Comparison of ENCODE assay signal across 1 cellular context in the genomic region with DNA sequence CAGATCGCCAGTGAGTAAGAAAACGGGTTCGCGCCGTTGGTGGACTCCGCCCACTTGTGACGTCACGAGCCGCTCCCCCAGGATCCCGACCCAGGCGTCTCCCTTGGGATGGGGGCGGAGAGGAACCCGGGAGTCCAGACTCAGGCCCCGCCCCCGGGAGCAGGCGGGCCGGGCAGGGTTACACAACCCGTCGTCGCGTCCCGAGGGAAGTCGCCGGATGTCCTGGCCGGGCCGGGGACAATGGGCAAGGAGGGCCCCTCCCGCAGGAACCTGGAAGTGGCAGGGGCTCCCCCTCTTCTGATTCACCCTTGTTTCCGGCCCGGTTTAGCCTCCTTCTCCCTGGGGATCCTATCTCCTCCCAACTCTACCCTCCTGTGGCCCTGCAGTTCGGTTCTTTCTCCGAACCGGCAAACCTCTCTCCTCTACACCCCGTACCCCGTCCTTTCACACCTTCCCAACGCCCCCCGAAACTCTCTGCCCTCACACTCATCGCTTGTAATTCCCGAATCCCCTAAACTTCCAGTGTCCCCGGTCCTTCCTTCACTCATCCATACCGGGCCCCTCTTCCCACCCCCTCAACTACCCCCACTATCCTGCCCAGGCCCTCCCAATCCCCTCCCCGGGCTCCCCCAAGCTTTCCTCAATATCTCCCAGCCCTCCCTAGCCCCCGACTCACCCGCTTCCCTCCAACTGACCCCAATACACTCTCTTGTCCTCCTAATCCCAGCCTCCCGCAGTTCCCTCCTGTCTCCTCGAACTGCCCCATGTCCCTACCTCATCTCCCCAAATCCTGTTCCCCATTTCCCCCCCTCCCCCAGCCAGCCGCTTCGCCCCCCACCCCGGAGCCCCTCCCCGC.
TF ChIP-seq lines count a peak whose summit lies in the region.

No MANE protein-coding gene starts in this region.

TF ChIP-seq in K562, 482 proteins besides CTCF, POLR2A, EP300 and RAD21 (continued from another document and continues in another):
- TF ChIP-seq, protein P1, sequence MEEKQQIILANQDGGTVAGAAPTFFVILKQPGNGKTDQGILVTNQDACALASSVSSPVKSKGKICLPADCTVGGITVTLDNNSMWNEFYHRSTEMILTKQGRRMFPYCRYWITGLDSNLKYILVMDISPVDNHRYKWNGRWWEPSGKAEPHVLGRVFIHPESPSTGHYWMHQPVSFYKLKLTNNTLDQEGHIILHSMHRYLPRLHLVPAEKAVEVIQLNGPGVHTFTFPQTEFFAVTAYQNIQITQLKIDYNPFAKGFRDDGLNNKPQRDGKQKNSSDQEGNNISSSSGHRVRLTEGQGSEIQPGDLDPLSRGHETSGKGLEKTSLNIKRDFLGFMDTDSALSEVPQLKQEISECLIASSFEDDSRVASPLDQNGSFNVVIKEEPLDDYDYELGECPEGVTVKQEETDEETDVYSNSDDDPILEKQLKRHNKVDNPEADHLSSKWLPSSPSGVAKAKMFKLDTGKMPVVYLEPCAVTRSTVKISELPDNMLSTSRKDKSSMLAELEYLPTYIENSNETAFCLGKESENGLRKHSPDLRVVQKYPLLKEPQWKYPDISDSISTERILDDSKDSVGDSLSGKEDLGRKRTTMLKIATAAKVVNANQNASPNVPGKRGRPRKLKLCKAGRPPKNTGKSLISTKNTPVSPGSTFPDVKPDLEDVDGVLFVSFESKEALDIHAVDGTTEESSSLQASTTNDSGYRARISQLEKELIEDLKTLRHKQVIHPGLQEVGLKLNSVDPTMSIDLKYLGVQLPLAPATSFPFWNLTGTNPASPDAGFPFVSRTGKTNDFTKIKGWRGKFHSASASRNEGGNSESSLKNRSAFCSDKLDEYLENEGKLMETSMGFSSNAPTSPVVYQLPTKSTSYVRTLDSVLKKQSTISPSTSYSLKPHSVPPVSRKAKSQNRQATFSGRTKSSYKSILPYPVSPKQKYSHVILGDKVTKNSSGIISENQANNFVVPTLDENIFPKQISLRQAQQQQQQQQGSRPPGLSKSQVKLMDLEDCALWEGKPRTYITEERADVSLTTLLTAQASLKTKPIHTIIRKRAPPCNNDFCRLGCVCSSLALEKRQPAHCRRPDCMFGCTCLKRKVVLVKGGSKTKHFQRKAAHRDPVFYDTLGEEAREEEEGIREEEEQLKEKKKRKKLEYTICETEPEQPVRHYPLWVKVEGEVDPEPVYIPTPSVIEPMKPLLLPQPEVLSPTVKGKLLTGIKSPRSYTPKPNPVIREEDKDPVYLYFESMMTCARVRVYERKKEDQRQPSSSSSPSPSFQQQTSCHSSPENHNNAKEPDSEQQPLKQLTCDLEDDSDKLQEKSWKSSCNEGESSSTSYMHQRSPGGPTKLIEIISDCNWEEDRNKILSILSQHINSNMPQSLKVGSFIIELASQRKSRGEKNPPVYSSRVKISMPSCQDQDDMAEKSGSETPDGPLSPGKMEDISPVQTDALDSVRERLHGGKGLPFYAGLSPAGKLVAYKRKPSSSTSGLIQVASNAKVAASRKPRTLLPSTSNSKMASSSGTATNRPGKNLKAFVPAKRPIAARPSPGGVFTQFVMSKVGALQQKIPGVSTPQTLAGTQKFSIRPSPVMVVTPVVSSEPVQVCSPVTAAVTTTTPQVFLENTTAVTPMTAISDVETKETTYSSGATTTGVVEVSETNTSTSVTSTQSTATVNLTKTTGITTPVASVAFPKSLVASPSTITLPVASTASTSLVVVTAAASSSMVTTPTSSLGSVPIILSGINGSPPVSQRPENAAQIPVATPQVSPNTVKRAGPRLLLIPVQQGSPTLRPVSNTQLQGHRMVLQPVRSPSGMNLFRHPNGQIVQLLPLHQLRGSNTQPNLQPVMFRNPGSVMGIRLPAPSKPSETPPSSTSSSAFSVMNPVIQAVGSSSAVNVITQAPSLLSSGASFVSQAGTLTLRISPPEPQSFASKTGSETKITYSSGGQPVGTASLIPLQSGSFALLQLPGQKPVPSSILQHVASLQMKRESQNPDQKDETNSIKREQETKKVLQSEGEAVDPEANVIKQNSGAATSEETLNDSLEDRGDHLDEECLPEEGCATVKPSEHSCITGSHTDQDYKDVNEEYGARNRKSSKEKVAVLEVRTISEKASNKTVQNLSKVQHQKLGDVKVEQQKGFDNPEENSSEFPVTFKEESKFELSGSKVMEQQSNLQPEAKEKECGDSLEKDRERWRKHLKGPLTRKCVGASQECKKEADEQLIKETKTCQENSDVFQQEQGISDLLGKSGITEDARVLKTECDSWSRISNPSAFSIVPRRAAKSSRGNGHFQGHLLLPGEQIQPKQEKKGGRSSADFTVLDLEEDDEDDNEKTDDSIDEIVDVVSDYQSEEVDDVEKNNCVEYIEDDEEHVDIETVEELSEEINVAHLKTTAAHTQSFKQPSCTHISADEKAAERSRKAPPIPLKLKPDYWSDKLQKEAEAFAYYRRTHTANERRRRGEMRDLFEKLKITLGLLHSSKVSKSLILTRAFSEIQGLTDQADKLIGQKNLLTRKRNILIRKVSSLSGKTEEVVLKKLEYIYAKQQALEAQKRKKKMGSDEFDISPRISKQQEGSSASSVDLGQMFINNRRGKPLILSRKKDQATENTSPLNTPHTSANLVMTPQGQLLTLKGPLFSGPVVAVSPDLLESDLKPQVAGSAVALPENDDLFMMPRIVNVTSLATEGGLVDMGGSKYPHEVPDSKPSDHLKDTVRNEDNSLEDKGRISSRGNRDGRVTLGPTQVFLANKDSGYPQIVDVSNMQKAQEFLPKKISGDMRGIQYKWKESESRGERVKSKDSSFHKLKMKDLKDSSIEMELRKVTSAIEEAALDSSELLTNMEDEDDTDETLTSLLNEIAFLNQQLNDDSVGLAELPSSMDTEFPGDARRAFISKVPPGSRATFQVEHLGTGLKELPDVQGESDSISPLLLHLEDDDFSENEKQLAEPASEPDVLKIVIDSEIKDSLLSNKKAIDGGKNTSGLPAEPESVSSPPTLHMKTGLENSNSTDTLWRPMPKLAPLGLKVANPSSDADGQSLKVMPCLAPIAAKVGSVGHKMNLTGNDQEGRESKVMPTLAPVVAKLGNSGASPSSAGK (IDR thresholded peaks at IDR 0.05) = no peak
- TF ChIP-seq NR2C2 (CRISPR knock-in tag; IDR thresholded peaks at IDR 0.05) = no peak
- TF ChIP-seq NR2C2 (tag; IDR thresholded peaks at IDR 0.05) = peak; percentile 31; the same call in 1 of the 2 replicates
- TF ChIP-seq ZKSCAN8 (CRISPR knock-in tag; IDR thresholded peaks at IDR 0.05) = no peak
- no peak for TF ChIP-seq THRAP3 (IDR thresholded peaks at IDR 0.05; ENCODE audit: borderline replicate concordance)
- no peak for TF ChIP-seq MECOM (CRISPR knock-in tag; IDR thresholded peaks at IDR 0.05)
- peak; percentile 74 for TF ChIP-seq GABPB1 (CRISPR knock-in tag; IDR thresholded peaks at IDR 0.05)
- no peak for TF ChIP-seq TRIM28 (IDR thresholded peaks at IDR 0.05)
- TF ChIP-seq CREM (IDR thresholded peaks at IDR 0.05; ENCODE audit: low read depth) = peak; percentile 96
- TF ChIP-seq GATAD2B (IDR thresholded peaks at IDR 0.05; ENCODE audit: borderline replicate concordance) = peak; percentile 97
- no peak for TF ChIP-seq NFE2L1 (tag; IDR thresholded peaks at IDR 0.05; ENCODE audit: borderline replicate concordance, low read depth)
- no peak; the same call in 1 of the 2 replicates for TF ChIP-seq GTF2E2 (tag; IDR thresholded peaks at IDR 0.05)
- TF ChIP-seq YY1 (IDR thresholded peaks at IDR 0.05; ENCODE audit: borderline replicate concordance in 1 of 3, control insufficient read depth in 1 of 3, extremely low read depth in 1 of 3, insufficient read depth in 3 of 3, insufficient read length in 1 of 3, insufficient replicate concordance in 2 of 3, low read depth in 1 of 3, low read length in 2 of 3) = peak in 1 of 3 experiments; percentile 19
- no peak for TF ChIP-seq ZNF253 (CRISPR knock-in tag; conservative IDR thresholded peaks at IDR 0.05)
- TF ChIP-seq, protein P2, sequence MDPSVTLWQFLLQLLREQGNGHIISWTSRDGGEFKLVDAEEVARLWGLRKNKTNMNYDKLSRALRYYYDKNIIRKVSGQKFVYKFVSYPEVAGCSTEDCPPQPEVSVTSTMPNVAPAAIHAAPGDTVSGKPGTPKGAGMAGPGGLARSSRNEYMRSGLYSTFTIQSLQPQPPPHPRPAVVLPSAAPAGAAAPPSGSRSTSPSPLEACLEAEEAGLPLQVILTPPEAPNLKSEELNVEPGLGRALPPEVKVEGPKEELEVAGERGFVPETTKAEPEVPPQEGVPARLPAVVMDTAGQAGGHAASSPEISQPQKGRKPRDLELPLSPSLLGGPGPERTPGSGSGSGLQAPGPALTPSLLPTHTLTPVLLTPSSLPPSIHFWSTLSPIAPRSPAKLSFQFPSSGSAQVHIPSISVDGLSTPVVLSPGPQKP (CRISPR knock-in tag; IDR thresholded peaks at IDR 0.05) = no peak
- TF ChIP-seq, protein P3, sequence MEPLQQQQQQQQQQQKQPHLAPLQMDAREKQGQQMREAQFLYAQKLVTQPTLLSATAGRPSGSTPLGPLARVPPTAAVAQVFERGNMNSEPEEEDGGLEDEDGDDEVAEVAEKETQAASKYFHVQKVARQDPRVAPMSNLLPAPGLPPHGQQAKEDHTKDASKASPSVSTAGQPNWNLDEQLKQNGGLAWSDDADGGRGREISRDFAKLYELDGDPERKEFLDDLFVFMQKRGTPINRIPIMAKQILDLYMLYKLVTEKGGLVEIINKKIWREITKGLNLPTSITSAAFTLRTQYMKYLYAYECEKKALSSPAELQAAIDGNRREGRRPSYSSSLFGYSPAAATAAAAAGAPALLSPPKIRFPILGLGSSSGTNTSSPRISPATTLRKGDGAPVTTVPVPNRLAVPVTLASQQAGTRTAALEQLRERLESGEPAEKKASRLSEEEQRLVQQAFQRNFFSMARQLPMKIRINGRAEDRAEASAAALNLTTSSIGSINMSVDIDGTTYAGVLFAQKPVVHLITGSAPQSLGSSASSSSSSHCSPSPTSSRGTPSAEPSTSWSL (CRISPR knock-in tag; IDR thresholded peaks at IDR 0.05; ENCODE audit: borderline replicate concordance) = no peak
- TF ChIP-seq ZNF184 (CRISPR knock-in tag; IDR thresholded peaks at IDR 0.05) = no peak
- TF ChIP-seq, protein P4, sequence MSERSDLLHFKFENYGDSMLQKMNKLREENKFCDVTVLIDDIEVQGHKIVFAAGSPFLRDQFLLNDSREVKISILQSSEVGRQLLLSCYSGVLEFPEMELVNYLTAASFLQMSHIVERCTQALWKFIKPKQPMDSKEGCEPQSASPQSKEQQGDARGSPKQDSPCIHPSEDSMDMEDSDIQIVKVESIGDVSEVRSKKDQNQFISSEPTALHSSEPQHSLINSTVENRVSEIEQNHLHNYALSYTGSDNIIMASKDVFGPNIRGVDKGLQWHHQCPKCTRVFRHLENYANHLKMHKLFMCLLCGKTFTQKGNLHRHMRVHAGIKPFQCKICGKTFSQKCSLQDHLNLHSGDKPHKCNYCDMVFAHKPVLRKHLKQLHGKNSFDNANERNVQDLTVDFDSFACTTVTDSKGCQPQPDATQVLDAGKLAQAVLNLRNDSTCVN (CRISPR knock-in tag; IDR thresholded peaks at IDR 0.05) = peak; percentile 85
- no peak for TF ChIP-seq RBM25 (IDR thresholded peaks at IDR 0.05; ENCODE audit: low read depth, low read length, severe bottlenecking)
- no peak; the same call in 1 of the 2 replicates for TF ChIP-seq HDAC2 (IDR thresholded peaks at IDR 0.05)
- TF ChIP-seq CREB1 (IDR thresholded peaks at IDR 0.05) = peak; percentile 80
- TF ChIP-seq CREB1 (CRISPR knock-in tag; IDR thresholded peaks at IDR 0.05) = peak; percentile 92
- TF ChIP-seq ARID2 (IDR thresholded peaks at IDR 0.05) = 0 out of 2 replicates have a peak, but pooled peaks have one; percentile 9
- TF ChIP-seq KHSRP (IDR thresholded peaks at IDR 0.05) = peak; percentile 91
- TF ChIP-seq HMGN3 (IDR thresholded peaks at IDR 0.05; ENCODE audit: borderline replicate concordance, extremely low read depth, insufficient read length, low read depth, low read length) = peak; percentile 94
- TF ChIP-seq STAG1 (CRISPR knock-in tag; IDR thresholded peaks at IDR 0.05; ENCODE audit: borderline replicate concordance) = no peak
- TF ChIP-seq RUNX1 (IDR thresholded peaks at IDR 0.05; ENCODE audit: low read depth) = no peak
- TF ChIP-seq ZNF133 (CRISPR knock-in tag; IDR thresholded peaks at IDR 0.05) = no peak
- no peak for TF ChIP-seq ZNF707 (CRISPR knock-in tag; conservative IDR thresholded peaks at IDR 0.05)
- TF ChIP-seq ATF6 (CRISPR knock-in tag; IDR thresholded peaks at IDR 0.05) = no peak
- no peak for TF ChIP-seq ILK (tag; IDR thresholded peaks at IDR 0.05; ENCODE audit: borderline replicate concordance, low read depth)
- TF ChIP-seq RNF2 (IDR thresholded peaks at IDR 0.05) = no peak; the same call in 1 of the 2 replicates
- TF ChIP-seq MTA3 (IDR thresholded peaks at IDR 0.05; ENCODE audit: borderline replicate concordance) = peak; percentile 27; the same call in 1 of the 2 replicates
- TF ChIP-seq NR2C1 (IDR thresholded peaks at IDR 0.05) = no peak
- TF ChIP-seq NR2C1 (tag; IDR thresholded peaks at IDR 0.05) = no peak
- no peak for TF ChIP-seq HMGXB4 (CRISPR knock-in tag; IDR thresholded peaks at IDR 0.05)
- no peak for TF ChIP-seq FOXP1 (CRISPR knock-in tag; IDR thresholded peaks at IDR 0.05)
